Comparison of ENCODE assay signal across 21 cellular contexts in genomic region chr17:9935408-9935807, GRCh38. TPM values are rescaled to one million over a fixed set of nuclear protein-coding genes. Genes with fewer than 3 reads are reported as not detected.
A peak's percentile ranks its signal among the peaks of the same experiment; 100 is the strongest.
DNase-seq lines count a peak whose midpoint lies in the region; ATAC-seq and TF ChIP-seq lines count a peak whose summit lies in the region.
"Had no signal": no experiment of that assay in that cellular context is flagged by ENCODE, and none has a peak within 500 bp of the region (broad histone marks: within the 10 kb centered on the region; RNA-seq: fewer than 3 reads in every experiment).

No MANE protein-coding gene starts in this region.

- CTCF ChIA-PET in mammary epithelial cell (lab: Charles Lee; ENCODE audit: low non-redundant PET) = no interaction called here

- H3F3A ChIP-seq in neural progenitor cell (ENCODE audit: low read depth) = no peaks in the 10 kb centered on the region

- H3K4me3 ChIP-seq in breast epithelium = no peak overlapping the region
- H3K4me3 ChIP-seq in mammary epithelial cell (replicated peaks in 1 of 3; ENCODE audit: insufficient read depth in 1 of 3, low read depth in 2 of 3, low read length in 3 of 3) = no peak overlapping the region
- H3K4me3 ChIP-seq in neural progenitor cell = no peak overlapping the region
- H3K4me3 ChIP-seq in aorta (ENCODE audit: low read length in 2 of 2) = no peak overlapping the region
- H3K4me3 ChIP-seq: BLaER1, colonic mucosa, stomach had no signal

- no peak overlapping the region for H3K4me2 ChIP-seq in mammary epithelial cell (ENCODE audit: insufficient read depth, low read depth, low read length)
- no peak overlapping the region for H3K4me2 ChIP-seq in neural progenitor cell
- H3K4me2 ChIP-seq: BLaER1 had no signal

- peak; percentile 59 for ATAC-seq in Right ventricle myocardium superior (ENCODE audit: poor library complexity)
- ATAC-seq in aorta (ENCODE audit: low FRiP score) = peak; percentile 51
- no peak for ATAC-seq in HG02763 (IDR thresholded peaks at IDR 0.05; ENCODE audit: unreplicated experiment)
- no peak for ATAC-seq in HG02798 (IDR thresholded peaks at IDR 0.05; ENCODE audit: poor library complexity, unreplicated experiment)
- ATAC-seq: naive thymus-derived CD4-positive, alpha-beta T cell had no signal

- peaks cover 3% of the 10 kb centered on the region for H3K4me1 Mint-ChIP-seq in neural progenitor cell
- H3K4me1 Mint-ChIP-seq: activated naive CD4-positive, alpha-beta T cell treated with anti-CD3 and anti-CD28 coated beads, Interleukin-2, amount 50 U/mL, for 24 hours; naive thymus-derived CD4-positive, alpha-beta T cell had no signal

- intact Hi-C loops in breast epithelium (cut with DNase I; ENCODE audit: low total_unique reads) (no loop called here), mammary epithelial cell (cut with micrococcal nuclease) (no loop called here), Right ventricle myocardium superior (cut with DNase I) (no loop called here), aorta (cut with DNase I) (no loop called here)

- H2AFZ ChIP-seq in mammary epithelial cell (ENCODE audit: low read depth, low read length) = no peak overlapping the region
- H2AFZ ChIP-seq in neural progenitor cell (replicated peaks) = no peak overlapping the region

- whole genome bisulfite sequencing in mammary epithelial cell (ENCODE audit: low coverage, missing lambda C conversion rate) = 32% methylated on average over 6 of the region's 6 CpGs
- WGBS in aorta, 2 donors = 79 to 87% methylated on average over 6 of the region's 6 CpGs

- BruUV-seq in mammary epithelial cell (replicated peaks; lab: Mats Ljungman, UMichigan) = no TSS peak

- H3K27ac ChIP-seq in breast epithelium (peak overlapping the region; percentile 21 to 87), mammary epithelial cell (ENCODE audit: insufficient read depth, low read depth, low read length) (no peak overlapping the region), neural progenitor cell (no peak overlapping the region), aorta (ENCODE audit: low read depth in 1 of 2, low read length in 2 of 2) (no peak overlapping the region)
- H3K27ac ChIP-seq: BLaER1, colonic mucosa, stomach had no signal

- no peak for TF ChIP-seq POLR2A in breast epithelium (IDR thresholded peaks at IDR 0.05)

- H3K27me3 ChIP-seq in breast epithelium = no peaks in the 10 kb centered on the region
- no peaks in the 10 kb centered on the region for H3K27me3 ChIP-seq in mammary epithelial cell (ENCODE audit: insufficient read depth, low read length)
- H3K27me3 ChIP-seq in neural progenitor cell = no peaks in the 10 kb centered on the region
- no peaks in the 10 kb centered on the region for H3K27me3 ChIP-seq in aorta (ENCODE audit: control insufficient read depth in 1 of 2, insufficient read depth in 2 of 2, low read length in 1 of 2)
- H3K27me3 ChIP-seq: BLaER1, colonic mucosa had no signal

- H3K4me1 ChIP-seq in breast epithelium = peaks cover 0 to 6% of the 10 kb centered on the region in 2 donors
- no peaks in the 10 kb centered on the region for H3K4me1 ChIP-seq in mammary epithelial cell (ENCODE audit: insufficient read depth, low read length)
- peaks cover 11% of the 10 kb centered on the region for H3K4me1 ChIP-seq in neural progenitor cell
- no peaks in the 10 kb centered on the region for H3K4me1 ChIP-seq in aorta (ENCODE audit: control insufficient read depth in 1 of 2, insufficient read depth in 2 of 2, low read length in 2 of 2)
- H3K4me1 ChIP-seq: colonic mucosa had no signal

- H3K27me3 Mint-ChIP-seq in neural progenitor cell (ENCODE audit: insufficient read depth, low read depth) = peaks cover 6% of the 10 kb centered on the region

- H3K36me3 ChIP-seq in breast epithelium = no peaks in the 10 kb centered on the region
- H3K36me3 ChIP-seq in mammary epithelial cell (ENCODE audit: insufficient read depth, low read length) = no peaks in the 10 kb centered on the region
- no peaks in the 10 kb centered on the region for H3K36me3 ChIP-seq in neural progenitor cell
- H3K36me3 ChIP-seq in aorta (ENCODE audit: control insufficient read depth in 1 of 2, insufficient read depth in 2 of 2, low read length in 1 of 2) = no peaks in the 10 kb centered on the region
- H3K36me3 ChIP-seq: colonic mucosa had no signal

- no peaks in the 10 kb centered on the region for H3K9me3 Mint-ChIP-seq in neural progenitor cell
- H3K9me3 Mint-ChIP-seq: activated naive CD4-positive, alpha-beta T cell treated with anti-CD3 and anti-CD28 coated beads, Interleukin-2, amount 50 U/mL, for 24 hours had no signal

- in situ Hi-C loops in mammary epithelial cell (cut with MboI; ENCODE audit: low sequenced_read_pairs in 2 of 2) = no loop called here

- no peaks in the 10 kb centered on the region for H3K79me2 ChIP-seq in mammary epithelial cell (ENCODE audit: insufficient read depth, low read length)
- H3K79me2 ChIP-seq in neural progenitor cell (ENCODE audit: low read depth) = no peaks in the 10 kb centered on the region

- dilution Hi-C loops in mammary epithelial cell (cut with HindIII; ENCODE audit: low sequenced_read_pairs) = no loop called here

- H3K9ac ChIP-seq in mammary epithelial cell (ENCODE audit: insufficient read depth, low read length) (no peak overlapping the region), neural progenitor cell (no peak overlapping the region)
- H3K9ac ChIP-seq: BLaER1 had no signal

- TF ChIP-seq CTCF in breast epithelium (IDR thresholded peaks at IDR 0.05) = no peak
- TF ChIP-seq CTCF in mammary epithelial cell (conservative IDR thresholded peaks at IDR 0.05 in 1 of 2, IDR thresholded peaks at IDR 0.05 in 1 of 2; ENCODE audit: extremely low read depth in 1 of 2, insufficient read depth in 1 of 2, low read depth in 1 of 2, low read length in 2 of 2) = no peak
- no peak for TF ChIP-seq CTCF in neural progenitor cell (IDR thresholded peaks at IDR 0.05)

- DNase-seq in breast epithelium (ENCODE audit: low spot score in 2 of 2) = peak in 1 of 2 donors; percentile 26
- DNase-seq in mammary epithelial cell = no peak
- peak; percentile 66 for DNase-seq in Right ventricle myocardium superior
- DNase-seq in neural progenitor cell (ENCODE audit: low spot score) = no peak
- DNase-seq in aorta = no peak
- DNase-seq in iPS-NIHi7 (ENCODE audit: extremely low spot score) = no peak
- DNase-seq: 8988T; colonic mucosa; IMR-90; mesenchymal stem cell; naive thymus-derived CD4-positive, alpha-beta T cell; NCI-H774; SHP77; stimulated activated CD4-positive, alpha-beta T cell treated with anti-CD3 and anti-CD28 coated beads, Interleukin-4, amount 100 ng/mL, for 24 hours; stomach had no signal

- H3K36me3 Mint-ChIP-seq in neural progenitor cell = peaks cover 6% of the 10 kb centered on the region
- H3K36me3 Mint-ChIP-seq: activated naive CD4-positive, alpha-beta T cell treated with anti-CD3 and anti-CD28 coated beads, Interleukin-2, amount 50 U/mL, for 24 hours; naive thymus-derived CD4-positive, alpha-beta T cell had no signal

- H3K9me3 ChIP-seq in breast epithelium (peaks cover 0 to 10% of the 10 kb centered on the region in 2 donors), mammary epithelial cell (replicated peaks; ENCODE audit: insufficient read depth, low read length) (peaks cover 15% of the 10 kb centered on the region), neural progenitor cell (ENCODE audit: low read depth) (no peaks in the 10 kb centered on the region), aorta (ENCODE audit: control insufficient read depth, low read length) (no peaks in the 10 kb centered on the region)
- H3K9me3 ChIP-seq: colonic mucosa had no signal

- no peak overlapping the region for H3K4me3 Mint-ChIP-seq in neural progenitor cell
- H3K4me3 Mint-ChIP-seq: activated naive CD4-positive, alpha-beta T cell treated with anti-CD3 and anti-CD28 coated beads, Interleukin-2, amount 50 U/mL, for 24 hours; naive thymus-derived CD4-positive, alpha-beta T cell had no signal

- H3K27ac Mint-ChIP-seq in neural progenitor cell = peak overlapping the region; percentile 88
- H3K27ac Mint-ChIP-seq: activated naive CD4-positive, alpha-beta T cell treated with anti-CD3 and anti-CD28 coated beads, Interleukin-2, amount 50 U/mL, for 24 hours; naive thymus-derived CD4-positive, alpha-beta T cell had no signal

- H4K20me1 ChIP-seq in mammary epithelial cell (ENCODE audit: insufficient read depth, low read length) = no peaks in the 10 kb centered on the region
- H4K20me1 ChIP-seq in neural progenitor cell (ENCODE audit: low read depth) = no peaks in the 10 kb centered on the region
- H4K20me1 ChIP-seq: BLaER1 had no signal

RNA-seq across cellular contexts. Expression of gene RCVRN, which starts 30.3 kb away (rescaled TPM):
- total RNA-seq in breast epithelium (under 1 TPM; 0.15 to 0.66 (median 0.32) TPM), mammary epithelial cell (not detected), Right ventricle myocardium superior (not detected), neural progenitor cell (ENCODE audit: low replicate concordance) (not detected in 2 replicates), aorta (1 to 10 TPM in 1 of 2 donors, under 1 TPM in 1; 0.23 to 1.0 TPM)
- polyA plus RNA-seq in mammary epithelial cell (not detected), aorta (not detected)
- polyA minus RNA-seq in mammary epithelial cell = not detected
- total RNA-seq: activated CD8-positive, alpha-beta memory T cell treated with anti-CD3 and anti-CD28 coated beads for 36 hours; colonic mucosa; Daoy; IMR-90 had no signal
- polyA plus RNA-seq: IMR-90; naive thymus-derived CD4-positive, alpha-beta T cell had no signal

Comparison
In these comparisons a context has a peak if more than half of its experiments do, and no peak if none do; other contexts are left out.
1. H3K27ac ChIP-seq: peak in breast epithelium (2 of 2); none in mammary epithelial cell (single experiment), neural progenitor cell (single experiment) and aorta (0 of 2).
2. ATAC-seq: peak in Right ventricle myocardium superior (single experiment) and aorta (single experiment); none in HG02763 (single experiment) and HG02798 (single experiment).